In the genomic region with DNA sequence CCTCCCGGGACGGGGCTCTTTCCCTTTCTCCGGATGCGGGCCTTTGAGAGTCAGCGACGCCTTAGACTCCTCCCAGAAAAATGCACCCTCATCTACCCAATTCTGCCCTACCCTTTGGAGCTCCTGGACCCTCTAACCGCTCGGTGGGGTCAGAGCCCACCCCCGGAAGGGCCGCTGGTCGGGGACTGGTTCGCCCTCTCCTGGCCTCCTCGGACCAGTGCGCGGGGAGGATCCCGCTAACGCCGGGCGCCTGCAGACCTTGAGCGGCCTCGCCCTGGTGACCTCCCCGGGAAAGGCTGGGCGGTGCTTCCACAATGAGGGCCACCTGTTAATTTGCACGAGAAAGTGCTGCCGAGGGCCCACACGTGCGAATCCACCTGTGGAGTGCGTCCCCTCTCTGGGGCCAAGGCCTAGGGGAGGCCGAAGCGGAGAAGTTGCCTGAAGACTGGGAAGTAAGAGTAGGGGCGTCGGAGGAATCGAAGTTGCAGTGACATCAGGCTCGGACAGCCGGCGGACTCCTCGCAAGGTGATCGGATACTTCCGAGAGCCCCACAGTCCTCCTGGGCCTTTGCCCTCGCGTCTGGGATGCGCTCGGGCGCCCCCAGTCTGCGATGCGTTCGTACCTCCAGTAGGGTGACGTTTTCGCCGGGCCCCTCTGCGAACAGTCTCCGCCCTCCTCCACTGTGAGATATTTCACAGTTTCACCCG, we compare ENCODE assay signal across 8 cellular contexts.
A peak's percentile ranks its signal among the peaks of the same experiment; 100 is the strongest.
DNase-seq lines count a peak whose midpoint lies in the region; ATAC-seq, FAIRE-seq and TF ChIP-seq lines count a peak whose summit lies in the region.

No MANE protein-coding gene starts in this region.

- peak overlapping the region; percentile 63 for H3K27ac Mint-ChIP-seq in HFFc6
- peak overlapping the region; percentile 70 for H3K27ac Mint-ChIP-seq in astrocyte (ENCODE audit: unreplicated experiment)

- no peak for FAIRE-seq in astrocyte (lab: Jason Lieb, UNC)

- peak overlapping the region; percentile 76 for H3K9ac ChIP-seq in astrocyte (ENCODE audit: low read length)

- H3K27ac ChIP-seq in astrocyte (ENCODE audit: low read depth, low read length) (peak overlapping the region; percentile 6), hepatocyte (peak overlapping the region; percentile 89), aorta (ENCODE audit: low read depth in 1 of 2, low read length in 2 of 2) (peak overlapping the region in 1 of 2 donors; percentile 82)

- H3K4me1 Mint-ChIP-seq in HFFc6 (ENCODE audit: low read depth): peaks cover 40% of the 10 kb centered on the region
- H3K4me1 Mint-ChIP-seq in astrocyte (ENCODE audit: low read depth, unreplicated experiment): peaks cover 37% of the 10 kb centered on the region

- peak overlapping the region; percentile 96 for H2AFZ ChIP-seq in astrocyte (ENCODE audit: low read depth, low read length)
- H2AFZ ChIP-seq in hepatocyte: peak overlapping the region; percentile 83

- no peaks in the 10 kb centered on the region for H3K79me2 ChIP-seq in astrocyte (ENCODE audit: insufficient read depth, low read length)
- H3K79me2 ChIP-seq in hepatocyte: no peaks in the 10 kb centered on the region

- no peaks in the 10 kb centered on the region for H3K9me2 ChIP-seq in hepatocyte (replicated peaks; ENCODE audit: insufficient read depth)

- H3K4me2 ChIP-seq in astrocyte (ENCODE audit: low read length): peak overlapping the region; percentile 91
- peak overlapping the region; percentile 82 for H3K4me2 ChIP-seq in hepatocyte

- ATAC-seq in aorta (ENCODE audit: low FRiP score): peak; percentile 95

- DNase-seq in GM12864 (ENCODE audit: low read depth) (peak; percentile 79), HFFc6 (peak; percentile 86), NAMALWA (ENCODE audit: low spot score) (peak; percentile 95), T-helper 2 cell (peak; percentile 74 to 94 (median 84)), astrocyte (ENCODE audit: low read depth) (peak; percentile 69), hepatocyte (ENCODE audit: low spot score) (peak; percentile 96), renal cortical epithelial cell (ENCODE audit: low read depth) (peak; percentile 79), aorta (peak; percentile 94 to 95)

- intact Hi-C loops in aorta (cut with DNase I): loop anchor here (1.0 to 10.0 kb wide), 9 partner anchors 80 to 613 kb away; a partner anchor contains a TSS

- no peaks in the 10 kb centered on the region for H3K36me3 Mint-ChIP-seq in HFFc6 (ENCODE audit: low read depth)
- no peaks in the 10 kb centered on the region for H3K36me3 Mint-ChIP-seq in astrocyte (ENCODE audit: low read depth, unreplicated experiment)

- no peaks in the 10 kb centered on the region for H3K9me3 Mint-ChIP-seq in HFFc6
- H3K9me3 Mint-ChIP-seq in astrocyte (ENCODE audit: unreplicated experiment): no peaks in the 10 kb centered on the region

- H3K27me3 Mint-ChIP-seq in HFFc6 (ENCODE audit: insufficient read depth) (no peaks in the 10 kb centered on the region; the same call in 1 of the 2 replicates), astrocyte (ENCODE audit: low read depth, unreplicated experiment) (no peaks in the 10 kb centered on the region)

- TF ChIP-seq CTCF in GM12864 (IDR thresholded peaks at IDR 0.05; ENCODE audit: low read depth, low read length, missing control alignments) (peak; percentile 75), HFFc6 (IDR thresholded peaks at IDR 0.05) (peak; percentile 86), astrocyte (IDR thresholded peaks at IDR 0.05; ENCODE audit: insufficient read depth, low read depth, low read length) (peak; percentile 80), hepatocyte (IDR thresholded peaks at IDR 0.05; ENCODE audit: poor library complexity) (peak; percentile 87)

- H3K4me3 Mint-ChIP-seq in HFFc6: peak overlapping the region; percentile 84
- H3K4me3 Mint-ChIP-seq in astrocyte (ENCODE audit: unreplicated experiment): peak overlapping the region; percentile 81

- 5% methylated on average over 53 of the region's 53 CpGs for WGBS in hepatocyte (ENCODE audit: low lambda C conversion rate, missing lambda C conversion rate)
- 1% methylated on average over 53 of the region's 53 CpGs for WGBS in aorta, 2 donors

- H3K4me1 ChIP-seq in astrocyte (ENCODE audit: insufficient read depth, low read length) (peaks cover 38% of the 10 kb centered on the region), hepatocyte (ENCODE audit: insufficient read depth) (peaks cover 30% of the 10 kb centered on the region), aorta (ENCODE audit: control insufficient read depth in 1 of 2, insufficient read depth in 2 of 2, low read length in 2 of 2) (no peaks in the 10 kb centered on the region)

- H3K4me3 ChIP-seq in GM12864 (ENCODE audit: low read depth, low read length) (peak overlapping the region; percentile 54), astrocyte (ENCODE audit: insufficient read depth, low read depth, low read length) (peak overlapping the region; percentile 51), hepatocyte (peak overlapping the region; percentile 35), aorta (ENCODE audit: low read length in 2 of 2) (peak overlapping the region; percentile 7 to 32)

- no peaks in the 10 kb centered on the region for H4K20me1 ChIP-seq in astrocyte (ENCODE audit: insufficient read depth, low read length)
- H4K20me1 ChIP-seq in hepatocyte (ENCODE audit: insufficient read depth, poor library complexity, severe bottlenecking): no peaks in the 10 kb centered on the region

- H3K9me3 ChIP-seq in astrocyte (ENCODE audit: insufficient read depth, low read depth, low read length) (no peaks in the 10 kb centered on the region), hepatocyte (ENCODE audit: low read depth) (no peaks in the 10 kb centered on the region), aorta (ENCODE audit: control insufficient read depth, low read length) (no peaks in the 10 kb centered on the region)

- H3K27me3 ChIP-seq in astrocyte (ENCODE audit: insufficient read depth, low read length) (no peaks in the 10 kb centered on the region), hepatocyte (no peaks in the 10 kb centered on the region), aorta (ENCODE audit: control insufficient read depth in 1 of 2, insufficient read depth in 2 of 2, low read length in 1 of 2) (no peaks in the 10 kb centered on the region)

- H3K36me3 ChIP-seq in astrocyte (ENCODE audit: insufficient read depth, low read length) (no peaks in the 10 kb centered on the region), hepatocyte (replicated peaks; ENCODE audit: insufficient read depth, low read depth) (no peaks in the 10 kb centered on the region), aorta (ENCODE audit: control insufficient read depth in 1 of 2, insufficient read depth in 2 of 2, low read length in 1 of 2) (no peaks in the 10 kb centered on the region)
